In the genomic region with DNA sequence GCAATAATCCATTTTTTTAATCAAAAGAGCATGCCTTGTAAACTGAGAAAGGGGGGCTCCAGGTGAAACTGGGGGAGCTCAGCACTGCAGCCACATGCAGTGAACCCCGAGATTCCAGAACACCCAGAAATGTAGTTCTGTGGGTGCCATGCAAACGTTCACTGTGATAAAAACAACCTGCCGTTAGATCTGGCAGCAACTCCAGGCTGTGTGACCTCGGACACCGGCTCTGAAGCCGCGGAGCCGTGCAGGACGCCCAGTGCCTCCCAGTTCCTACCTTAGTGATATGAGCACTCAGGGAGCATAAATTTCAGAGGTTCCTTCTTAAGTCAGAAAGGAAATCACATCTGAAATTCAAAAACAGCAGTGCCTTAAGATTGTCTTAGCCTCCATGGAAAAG, we compare ENCODE assay signal across 25 cellular contexts.
"Had no signal": no experiment of that assay in that cellular context is flagged by ENCODE, and none has a peak within 500 bp of the region (broad histone marks: within the 10 kb centered on the region; RNA-seq: fewer than 3 reads in every experiment).

No MANE protein-coding gene starts in this region.

- H3K4me3 Mint-ChIP-seq: naive thymus-derived CD4-positive, alpha-beta T cell; nephron progenitor cell; type B pancreatic cell had no signal

- H3K4me1 ChIP-seq: esophagus muscularis mucosa, heart right ventricle, lower lobe of right lung, psoas muscle, sigmoid colon, testis had no signal

- H3K4me1 Mint-ChIP-seq: naive thymus-derived CD4-positive, alpha-beta T cell had no signal

- ATAC-seq: heart right ventricle; left ventricle myocardium superior; lower lobe of right lung; naive thymus-derived CD4-positive, alpha-beta T cell; psoas muscle; right cardiac atrium had no signal

- H3K27ac ChIP-seq: coronary artery, esophagus muscularis mucosa, heart right ventricle, lower lobe of right lung, psoas muscle, sigmoid colon, stomach, testis, tibial artery had no signal

- H3K27me3 Mint-ChIP-seq: type B pancreatic cell had no signal

- H3K36me3 Mint-ChIP-seq: naive thymus-derived CD4-positive, alpha-beta T cell; type B pancreatic cell had no signal

- H3K27me3 ChIP-seq: esophagus muscularis mucosa, sigmoid colon, stomach, testis, tibial artery had no signal

- H3K36me3 ChIP-seq: esophagus muscularis mucosa, heart right ventricle, lower lobe of right lung, sigmoid colon, stomach, tibial artery had no signal

- H3K27ac Mint-ChIP-seq: naive thymus-derived CD4-positive, alpha-beta T cell; nephron progenitor cell; type B pancreatic cell had no signal

- H3K4me3 ChIP-seq: coronary artery, esophagus muscularis mucosa, heart right ventricle, lower lobe of right lung, psoas muscle, sigmoid colon, stomach, testis, tibial artery had no signal

- H3K9me3 ChIP-seq: esophagus muscularis mucosa, heart right ventricle, lower lobe of right lung, psoas muscle, sigmoid colon, stomach, testis, tibial artery had no signal

- H3K9me3 Mint-ChIP-seq: naive thymus-derived CD4-positive, alpha-beta T cell; nephron progenitor cell; type B pancreatic cell had no signal

- DNase-seq: dermis blood vessel endothelial cell; effector memory CD4-positive, alpha-beta T cell; foreskin melanocyte; glutamatergic neuron; heart right ventricle; hypothalamus; left ventricle myocardium superior; lower lobe of right lung; naive thymus-derived CD4-positive, alpha-beta T cell; nephron progenitor cell; nucleus accumbens; psoas muscle; right cardiac atrium; sigmoid colon; stimulated activated CD4-positive, alpha-beta T cell treated with anti-CD3 and anti-CD28 coated beads, Interleukin-12 subunit alpha, Interleukin-12 subunit beta, amount 100 ng/mL, for 4 hours; stimulated activated CD4-positive, alpha-beta T cell treated with anti-CD3 and anti-CD28 coated beads, Interleukin-1b, Interleukin-23, amount 100 ng/mL, for 48 hours; stimulated activated CD4-positive, alpha-beta T cell treated with anti-CD3 and anti-CD28 coated beads, Interleukin-4, amount 100 ng/mL, for 1 hour; stimulated activated CD8-positive, alpha-beta memory T cell treated with anti-CD3 and anti-CD28 coated beads, Interleukin-4, amount 100 ng/mL, for 48 hours; stimulated activated naive CD4-positive, alpha-beta T cell; stomach; testis; tibial artery had no signal
